Comparison of ENCODE assay signal across 11 cellular contexts in the genomic region with DNA sequence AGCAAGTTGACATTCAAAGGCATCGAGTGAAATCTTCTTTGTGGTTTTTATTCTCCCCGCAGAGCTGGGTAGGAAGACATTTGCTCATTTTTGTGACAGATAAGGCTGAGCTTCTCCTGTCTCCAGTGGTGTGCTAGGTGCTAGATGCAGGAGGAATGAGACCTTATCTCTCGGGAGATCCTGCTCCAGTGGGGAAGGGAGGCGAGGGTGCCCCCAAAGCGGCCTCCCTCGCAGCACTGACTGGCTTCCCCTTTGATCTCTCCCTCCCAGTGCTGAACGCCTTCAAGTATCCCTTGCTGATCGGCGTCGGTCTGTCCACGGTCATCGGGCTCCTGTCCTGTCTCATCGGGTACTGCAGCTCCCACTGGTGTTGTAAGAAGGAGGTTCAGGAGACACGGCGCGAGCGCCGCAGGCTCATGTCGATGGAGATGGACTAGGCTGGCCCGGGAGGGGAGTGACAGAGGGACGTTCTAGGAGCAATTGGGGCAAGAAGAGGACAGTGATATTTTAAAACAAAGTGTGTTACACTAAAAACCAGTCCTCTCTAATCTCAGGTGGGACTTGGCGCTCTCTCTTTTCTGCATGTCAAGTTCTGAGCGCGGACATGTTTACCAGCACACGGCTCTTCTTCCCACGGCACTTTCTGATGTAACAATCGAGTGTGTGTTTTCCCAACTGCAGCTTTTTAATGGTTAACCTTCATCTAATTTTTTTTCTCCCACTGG. TPM values are rescaled to one million over a fixed set of nuclear protein-coding genes. Genes with fewer than 3 reads are reported as not detected.
DNase-seq lines count a peak whose midpoint lies in the region; ATAC-seq and TF ChIP-seq lines count a peak whose summit lies in the region.
"Had no signal": no experiment of that assay in that cellular context is flagged by ENCODE, and none has a peak within 500 bp of the region (broad histone marks: within the 10 kb centered on the region; RNA-seq: fewer than 3 reads in every experiment).

No MANE protein-coding gene starts in this region.

- peak overlapping the region; percentile 78 for H3K4me3 Mint-ChIP-seq in activated naive CD8-positive, alpha-beta T cell treated with anti-CD3 and anti-CD28 coated beads, Interleukin-2, amount 10 ng/mL, durations not matched to agents 7 days and 5 days
- H3K4me3 Mint-ChIP-seq: HFFc6 had no signal

- H3K36me3 Mint-ChIP-seq in activated naive CD8-positive, alpha-beta T cell treated with anti-CD3 and anti-CD28 coated beads, Interleukin-2, amount 10 ng/mL, durations not matched to agents 7 days and 5 days: no peaks in the 10 kb centered on the region

- H3K4me1 Mint-ChIP-seq in activated naive CD8-positive, alpha-beta T cell treated with anti-CD3 and anti-CD28 coated beads, Interleukin-2, amount 10 ng/mL, durations not matched to agents 7 days and 5 days: peaks cover 23% of the 10 kb centered on the region

- ATAC-seq in activated naive CD8-positive, alpha-beta T cell treated with anti-CD3 and anti-CD28 coated beads, Interleukin-2, amount 10 ng/mL, durations not matched to agents 7 days and 5 days (ENCODE audit: low read depth): peak; percentile 32
- no peak for ATAC-seq in GM18519 (IDR thresholded peaks at IDR 0.05; ENCODE audit: low FRiP score, unreplicated experiment)

- H3K27me3 ChIP-seq in brain microvascular endothelial cell (replicated peaks): no peaks in the 10 kb centered on the region

- peaks cover 2% of the 10 kb centered on the region for H3K27me3 Mint-ChIP-seq in activated naive CD8-positive, alpha-beta T cell treated with anti-CD3 and anti-CD28 coated beads, Interleukin-2, amount 10 ng/mL, durations not matched to agents 7 days and 5 days

- peak overlapping the region; percentile 90 for H3K27ac Mint-ChIP-seq in activated naive CD8-positive, alpha-beta T cell treated with anti-CD3 and anti-CD28 coated beads, Interleukin-2, amount 10 ng/mL, durations not matched to agents 7 days and 5 days
- H3K27ac Mint-ChIP-seq: HFFc6 had no signal

- no peak overlapping the region for H3K27ac ChIP-seq in brain microvascular endothelial cell

- TF ChIP-seq CTCF in brain microvascular endothelial cell (IDR thresholded peaks at IDR 0.05; ENCODE audit: low read depth, low read length, missing control alignments): no peak

- H3K9me3 Mint-ChIP-seq in activated naive CD8-positive, alpha-beta T cell treated with anti-CD3 and anti-CD28 coated beads, Interleukin-2, amount 10 ng/mL, durations not matched to agents 7 days and 5 days: no peaks in the 10 kb centered on the region
- H3K9me3 Mint-ChIP-seq: HFFc6 had no signal

- POLR2A ChIA-PET in activated naive CD8-positive, alpha-beta T cell treated with anti-CD3 and anti-CD28 coated beads, Interleukin-2, amount 10 ng/mL, durations not matched to agents 7 days and 5 days (lab: Charles Lee): interaction anchor here (0.9 to 2.4 kb wide), 5 partner anchors 19 to 74 kb away, joined by 3 to 11 read pairs (median 5); a partner anchor contains a TSS

- in situ Hi-C loops in brain microvascular endothelial cell (cut with HindIII; ENCODE audit: low pct_ligation_motif_present, low sequenced_read_pairs): no loop called here

- H3K36me3 ChIP-seq in brain microvascular endothelial cell (replicated peaks): no peaks in the 10 kb centered on the region

- DNase-seq in ELF-1 (ENCODE audit: low read depth, low spot score) (peak; percentile 12), brain microvascular endothelial cell (no peak), cerebellum (ENCODE audit: low spot score) (no peak), kidney glomerular epithelial cell (lab: John Stamatoyannopoulos, UW) (no peak)
- DNase-seq in activated CD4-positive, alpha-beta T cell treated with anti-CD3 and anti-CD28 coated beads, Interleukin-2, amount 50 U/mL, for 1 hour: peak; percentile 31
- peak; percentile 59 for DNase-seq in activated naive CD8-positive, alpha-beta T cell treated with anti-CD3 and anti-CD28 coated beads, Interleukin-2, amount 10 ng/mL, durations not matched to agents 7 days and 5 days
- DNase-seq in stimulated activated CD4-positive, alpha-beta T cell treated with anti-CD3 and anti-CD28 coated beads, Interleukin-1b, Interleukin-23, amount 100 ng/mL, for 24 hours (ENCODE audit: low read depth in 4 of 4, low spot score in 1 of 4): peak; percentile 15 to 25 (median 21)
- DNase-seq: activated gamma-delta T cell, HFFc6, NCI-H187 treated with DMSO at 0.1 percent for 48 hours had no signal

- no peak overlapping the region for H3K4me3 ChIP-seq in brain microvascular endothelial cell (ENCODE audit: low read depth, low read length)

RNA-seq across cellular contexts. Expression of a gene that starts 14.9 kb away (rescaled TPM):
- total RNA-seq in activated naive CD8-positive, alpha-beta T cell treated with anti-CD3 and anti-CD28 coated beads, Interleukin-2, amount 10 ng/mL, durations not matched to agents 7 days and 5 days: under 1 TPM in 1 of 2 experiments, not detected in 1; 0.08 TPM
- 1.6 TPM for total RNA-seq in cerebellum
- total RNA-seq: HFFc6 had no signal

Comparison
In these comparisons a context has a peak if more than half of its experiments do, and no peak if none do; other contexts are left out.
1. DNase-seq: peak in ELF-1 (single experiment), activated CD4-positive, alpha-beta T cell treated with anti-CD3 and anti-CD28 coated beads, Interleukin-2, amount 50 U/mL, for 1 hour (single experiment), activated naive CD8-positive, alpha-beta T cell treated with anti-CD3 and anti-CD28 coated beads, Interleukin-2, amount 10 ng/mL, durations not matched to agents 7 days and 5 days (single experiment) and stimulated activated CD4-positive, alpha-beta T cell treated with anti-CD3 and anti-CD28 coated beads, Interleukin-1b, Interleukin-23, amount 100 ng/mL, for 24 hours (4 of 4); none in brain microvascular endothelial cell (single experiment), cerebellum (single experiment) and kidney glomerular epithelial cell (single experiment).